In genomic region chr9:27548055-27548741, GRCh38 we compare ENCODE assay signal across 8 cellular contexts. TPM values are rescaled to one million over a fixed set of nuclear protein-coding genes. Genes with fewer than 3 reads are reported as not detected.
A peak's percentile ranks its signal among the peaks of the same experiment; 100 is the strongest.
DNase-seq lines count a peak whose midpoint lies in the region; ATAC-seq, FAIRE-seq and TF ChIP-seq lines count a peak whose summit lies in the region.

No MANE protein-coding gene starts in this region.

- H3K4me2 ChIP-seq in IMR-90 (ENCODE audit: low read depth, low read length), result no peak overlapping the region

- dilution Hi-C loops in IMR-90 (cut with HindIII; ENCODE audit: low sequenced_read_pairs, unreplicated experiment), result no loop called here

- no peak overlapping the region for H4K5ac ChIP-seq in IMR-90 (ENCODE audit: low read depth, low read length)

- H3K9me1 ChIP-seq in IMR-90 (ENCODE audit: insufficient read depth, low read length), result no peaks in the 10 kb centered on the region

- no TSS peak for BruUV-seq in IMR-90 (replicated peaks; lab: Mats Ljungman, UMichigan)

- no peak overlapping the region for H2BK120ac ChIP-seq in IMR-90 (ENCODE audit: low read depth, low read length)

- no peak overlapping the region for H3K23ac ChIP-seq in IMR-90 (ENCODE audit: low read depth, low read length)

- H3K27me3 ChIP-seq in IMR-90 (ENCODE audit: control insufficient read depth, insufficient read depth, low read length), result no peaks in the 10 kb centered on the region

- no peak overlapping the region for H3K4ac ChIP-seq in IMR-90 (ENCODE audit: low read depth, low read length)

- POLR2A ChIA-PET in IMR-90 (lab: Charles Lee; ENCODE audit: unreplicated experiment), result no interaction called here

- ATAC-seq in IMR-90 (ENCODE audit: low read depth) (peak; percentile 93), HG02870 (IDR thresholded peaks at IDR 0.05; ENCODE audit: unreplicated experiment) (no peak)

- no peak overlapping the region for H3K4me3 ChIP-seq in IMR-90 (ENCODE audit: insufficient read depth, low read depth, low read length)

- CTCF ChIA-PET in IMR-90 (lab: Yijun Ruan, JAX), result interaction anchor here (0.6 to 1.0 kb wide), 3 partner anchors 11 to 215 kb away, joined by 3 to 4 read pairs (median 4); no protein-coding TSS in a partner anchor

- no peak for TF ChIP-seq POLR2A in IMR-90 (IDR thresholded peaks at IDR 0.05; ENCODE audit: low read depth, low read length)

- WGBS in IMR-90 (ENCODE audit: extremely low coverage in 2 of 2, insufficient read length in 1 of 2), 2 experiments, result no CpG with 5 or more reads among the region's 10 CpGs

- no peak overlapping the region for H3K18ac ChIP-seq in IMR-90 (ENCODE audit: low read depth, low read length)

- H3K4me1 ChIP-seq in IMR-90 (ENCODE audit: control insufficient read depth, insufficient read depth, low read length), result peaks cover 2% of the 10 kb centered on the region; the same call in 1 of the 2 replicates

- no peaks in the 10 kb centered on the region for H3K79me1 ChIP-seq in IMR-90 (ENCODE audit: low read depth in 1 of 2, low read length in 2 of 2)

- no peaks in the 10 kb centered on the region; the same call in 1 of the 2 replicates for H3K36me3 ChIP-seq in IMR-90 (ENCODE audit: control insufficient read depth, insufficient read depth, low read length)

- H4K91ac ChIP-seq in IMR-90 (ENCODE audit: insufficient read depth, low read depth, low read length), result no peak overlapping the region

- H2BK20ac ChIP-seq in IMR-90 (ENCODE audit: low read depth, low read length), result no peak overlapping the region

- no peak overlapping the region for H2AK9ac ChIP-seq in IMR-90 (replicated peaks; ENCODE audit: low read depth, low read length, poor library complexity)

- H3K36me3 Mint-ChIP-seq in type B pancreatic cell, result peaks cover 32% of the 10 kb centered on the region

- TF ChIP-seq CTCF in IMR-90 (conservative IDR thresholded peaks at IDR 0.05; ENCODE audit: low read depth, low read length) (peak; percentile 74), type B pancreatic cell (conservative IDR thresholded peaks at IDR 0.05) (peak; percentile 77)

- TF ChIP-seq RAD21 in IMR-90 (IDR thresholded peaks at IDR 0.05; ENCODE audit: low read length), result peak; percentile 75

- H3K56ac ChIP-seq in IMR-90 (ENCODE audit: extremely low read depth, insufficient read depth, low read length), result no peak overlapping the region

- H3K14ac ChIP-seq in IMR-90 (replicated peaks; ENCODE audit: low read depth, low read length), result no peak overlapping the region

- H4K20me1 ChIP-seq in IMR-90 (ENCODE audit: insufficient read depth, low read length), result no peaks in the 10 kb centered on the region

- peak; percentile 98 for FAIRE-seq in islet of Langerhans (lab: Jason Lieb, UNC)

- in situ Hi-C loops in IMR-90 (cut with MboI; ENCODE audit: low sequenced_read_pairs), result no loop called here

- H2BK5ac ChIP-seq in IMR-90 (ENCODE audit: low read depth, low read length, poor library complexity, severe bottlenecking), result no peak overlapping the region

- no peaks in the 10 kb centered on the region for H3K9me3 ChIP-seq in IMR-90 (ENCODE audit: control insufficient read depth, insufficient read depth, low read length)

- intact Hi-C loops in IMR-90 (cut with micrococcal nuclease), result loop anchor here (1.0 to 10.0 kb wide), 4 partner anchors 215 to 801 kb away; no protein-coding TSS in a partner anchor

- H3K9me3 Mint-ChIP-seq in type B pancreatic cell, result no peaks in the 10 kb centered on the region

- H2AFZ ChIP-seq in IMR-90 (replicated peaks; ENCODE audit: low read length, poor library complexity), result no peak overlapping the region

- no peak overlapping the region for H3K4me3 Mint-ChIP-seq in type B pancreatic cell

- H3K9ac ChIP-seq in IMR-90 (ENCODE audit: low read depth, low read length), result no peak overlapping the region

- H3K27me3 Mint-ChIP-seq in type B pancreatic cell, result no peaks in the 10 kb centered on the region

- DNase-seq in ELR (ENCODE audit: low read depth) (peak; percentile 64), IMR-90 (peak; percentile 51), amniotic epithelial cell (ENCODE audit: low read depth) (peak; percentile 51), type B pancreatic cell (ENCODE audit: extremely low spot score, unreplicated experiment) (no peak)
- DNase-seq in activated CD4-positive, alpha-beta T cell treated with anti-CD3 and anti-CD28 coated beads, Interleukin-2, amount 50 U/mL, for 1 hour, result no peak
- no peak for DNase-seq in stimulated activated CD4-positive, alpha-beta T cell treated with anti-CD3 and anti-CD28 coated beads, Interleukin-2, amount 100 ng/mL, for 48 hours

- H4K8ac ChIP-seq in IMR-90 (ENCODE audit: low read depth in 2 of 2, low read length in 2 of 2), result no peak overlapping the region

- H3K4me1 Mint-ChIP-seq in type B pancreatic cell (ENCODE audit: unreplicated experiment), result no peaks in the 10 kb centered on the region

- no peak overlapping the region for H2BK15ac ChIP-seq in IMR-90 (ENCODE audit: low read depth, low read length)

- H3K27ac Mint-ChIP-seq in type B pancreatic cell, result no peak overlapping the region

- H3K27ac ChIP-seq in IMR-90 (ENCODE audit: insufficient read depth, low read length), result no peak overlapping the region

- no peak overlapping the region for H2AK5ac ChIP-seq in IMR-90 (ENCODE audit: low read depth, low read length)

TF ChIP-seq in IMR-90, 13 proteins besides CTCF, POLR2A, EP300 and RAD21:
- TF ChIP-seq MAFK (IDR thresholded peaks at IDR 0.05; ENCODE audit: low read depth, low read length), result no peak
- TF ChIP-seq SMC3 (IDR thresholded peaks at IDR 0.05; ENCODE audit: low read depth, low read length), result peak; percentile 73

RNA-seq across cellular contexts. Expression of gene MOB3B, which starts 18.6 kb away (rescaled TPM):
- total RNA-seq in IMR-90 (2012; rRNA removed) (under 0.01 TPM in 2 replicates), type B pancreatic cell (ENCODE audit: low replicate concordance) (15.4 and 27.5 TPM in 2 replicates)
- polyA plus RNA-seq in IMR-90 (2012; rRNA removed), result 0.02 and 0.03 TPM in 2 replicates
- polyA plus RNA-seq in IMR-90 (2012; cell fraction: cytosol; rRNA removed), result 0.01 and 0.02 TPM in 2 replicates
- polyA plus RNA-seq in IMR-90 (2012; cell fraction: nucleus; rRNA removed; ENCODE audit: low replicate concordance), result 0.01 and 0.02 TPM in 2 replicates

RNA-seq across cellular contexts. Expression of gene IFNK, which starts 24.1 kb away (rescaled TPM):
- total RNA-seq in IMR-90 (2012; rRNA removed), result not detected in 2 replicates
- polyA plus RNA-seq in IMR-90 (2012; rRNA removed), result not detected in 2 replicates
- not detected in 2 replicates for polyA plus RNA-seq in IMR-90 (2012; cell fraction: cytosol; rRNA removed)
- not detected in 2 replicates for polyA plus RNA-seq in IMR-90 (2012; cell fraction: nucleus; rRNA removed; ENCODE audit: low replicate concordance)
- total RNA-seq in type B pancreatic cell (ENCODE audit: low replicate concordance), result not detected in 2 replicates

RNA-seq across cellular contexts. Expression of gene C9orf72, which starts 25.1 kb away (rescaled TPM):
- total RNA-seq in IMR-90 (2012; rRNA removed) (3.4 and 5.0 TPM in 2 replicates), type B pancreatic cell (ENCODE audit: low replicate concordance) (15.1 and 18.7 TPM in 2 replicates)
- polyA plus RNA-seq in IMR-90 (2012; rRNA removed), result 1.6 and 2.0 TPM in 2 replicates
- 0.20 and 0.23 TPM in 2 replicates for polyA plus RNA-seq in IMR-90 (2012; cell fraction: cytosol; rRNA removed)
- 0.35 and 3.6 TPM in 2 replicates for polyA plus RNA-seq in IMR-90 (2012; cell fraction: nucleus; rRNA removed; ENCODE audit: low replicate concordance)

Comparison
In these comparisons a context has a peak if more than half of its experiments do, and no peak if none do; other contexts are left out.
1. DNase-seq: peak in ELR (single experiment), IMR-90 (single experiment) and amniotic epithelial cell (single experiment); none in type B pancreatic cell (single experiment), activated CD4-positive, alpha-beta T cell treated with anti-CD3 and anti-CD28 coated beads, Interleukin-2, amount 50 U/mL, for 1 hour (single experiment) and stimulated activated CD4-positive, alpha-beta T cell treated with anti-CD3 and anti-CD28 coated beads, Interleukin-2, amount 100 ng/mL, for 48 hours (0 of 2).
2. RNA of gene MOB3B, which starts 18.6 kb away (total RNA-seq): 15.4 to 27.5 TPM in type B pancreatic cell; under 0.01 TPM in IMR-90; every median in the first group is over 10 times any median in the second.